In genomic region chr15:77419836-77420609, GRCh38 we compare ENCODE assay signal across 2 cellular contexts.
TF ChIP-seq lines count a peak whose summit lies in the region.

Gene PEAK1, minus strand, starts transcription at chr15:77420104. Its CDS starts 238,178 bp downstream, at chr15:77181926.

TF ChIP-seq in IMR-90, 13 proteins besides CTCF, POLR2A, EP300 and RAD21:
- no peak for TF ChIP-seq RFX5 (IDR thresholded peaks at IDR 0.05; ENCODE audit: low read depth, low read length)
- no peak for TF ChIP-seq FOS (IDR thresholded peaks at IDR 0.05; ENCODE audit: low read depth, low read length)
- peak; percentile 70; the same call in 1 of the 2 replicates for TF ChIP-seq MXI1 (IDR thresholded peaks at IDR 0.05; ENCODE audit: borderline replicate concordance, low read depth, low read length)
- TF ChIP-seq MAFK (IDR thresholded peaks at IDR 0.05; ENCODE audit: low read depth, low read length): no peak
- TF ChIP-seq SMC3 (IDR thresholded peaks at IDR 0.05; ENCODE audit: low read depth, low read length): no peak
- no peak for TF ChIP-seq ELK1 (IDR thresholded peaks at IDR 0.05; ENCODE audit: borderline replicate concordance, low read depth, low read length)
- TF ChIP-seq CHD1 (IDR thresholded peaks at IDR 0.05; ENCODE audit: low read depth, low read length): no peak
- TF ChIP-seq NFE2L2 (IDR thresholded peaks at IDR 0.05; ENCODE audit: low read depth, low read length): no peak
- no peak for TF ChIP-seq CEBPB (IDR thresholded peaks at IDR 0.05; ENCODE audit: low read depth, low read length)
- TF ChIP-seq BHLHE40 (IDR thresholded peaks at IDR 0.05; ENCODE audit: low read depth, low read length): peak; percentile 73
- TF ChIP-seq USF2 (IDR thresholded peaks at IDR 0.05; ENCODE audit: low read depth, low read length): no peak
- peak; percentile 62; the same call in 1 of the 2 replicates for TF ChIP-seq MAZ (IDR thresholded peaks at IDR 0.05; ENCODE audit: borderline replicate concordance, low read depth, low read length)
- TF ChIP-seq RCOR1 (IDR thresholded peaks at IDR 0.05; ENCODE audit: insufficient replicate concordance, low read length): no peak

TF ChIP-seq in endothelial cell of umbilical vein, 7 proteins besides CTCF, POLR2A, EP300 and RAD21:
- TF ChIP-seq POLR2AphosphoS5 (IDR thresholded peaks at IDR 0.05; ENCODE audit: insufficient read depth, low read depth, low read length) (peak; percentile 92), FOS (IDR thresholded peaks at IDR 0.05; ENCODE audit: borderline replicate concordance, insufficient read depth, low read length) (no peak)
